12 cellular contexts compared by ENCODE assay signal in genomic region chr10:28530751-28531150, GRCh38. TPM values are rescaled to one million over a fixed set of nuclear protein-coding genes. Genes with fewer than 3 reads are reported as not detected.
DNase-seq lines count a peak whose midpoint lies in the region; ATAC-seq and TF ChIP-seq lines count a peak whose summit lies in the region.
"Had no signal": no experiment of that assay in that cellular context is flagged by ENCODE, and none has a peak within 500 bp of the region (broad histone marks: within the 10 kb centered on the region; RNA-seq: fewer than 3 reads in every experiment).

No MANE protein-coding gene starts in this region.

- H3K79me2 ChIP-seq in Loucy (ENCODE audit: insufficient read depth, low read length) (peaks cover 46% of the 10 kb centered on the region), osteoblast (ENCODE audit: insufficient read depth, low read length) (peaks cover 92% of the 10 kb centered on the region)

- no peak overlapping the region for H2BK120ac ChIP-seq in neuronal stem cell (ENCODE audit: low read depth, low read length)

- peaks cover 51% of the 10 kb centered on the region for H3K36me3 Mint-ChIP-seq in activated CD4-positive, alpha-beta T cell treated with anti-CD3 and anti-CD28 coated beads, Interleukin-2, amount 10 ng/mL, durations not matched to agents 7 days and 5 days (ENCODE audit: low read depth)
- H3K36me3 Mint-ChIP-seq in central memory CD8-positive, alpha-beta T cell (ENCODE audit: insufficient read depth) = peaks cover 34% of the 10 kb centered on the region

- H3K4me1 Mint-ChIP-seq in activated CD4-positive, alpha-beta T cell treated with anti-CD3 and anti-CD28 coated beads, Interleukin-2, amount 10 ng/mL, durations not matched to agents 7 days and 5 days = peaks cover 39% of the 10 kb centered on the region
- peaks cover 58% of the 10 kb centered on the region for H3K4me1 Mint-ChIP-seq in central memory CD8-positive, alpha-beta T cell

- peak overlapping the region; percentile 33 for H3K27ac Mint-ChIP-seq in activated CD4-positive, alpha-beta T cell treated with anti-CD3 and anti-CD28 coated beads, Interleukin-2, amount 10 ng/mL, durations not matched to agents 7 days and 5 days
- peak overlapping the region; percentile 100 for H3K27ac Mint-ChIP-seq in central memory CD8-positive, alpha-beta T cell (ENCODE audit: low read depth)

- H2AFZ ChIP-seq in Loucy (ENCODE audit: low read length) (no peak overlapping the region), osteoblast (ENCODE audit: low read length) (no peak overlapping the region), neuronal stem cell (ENCODE audit: low read length) (no peak overlapping the region)

- no peaks in the 10 kb centered on the region for H3K9me2 ChIP-seq in Loucy (replicated peaks; ENCODE audit: low read depth, low read length)

- H2BK15ac ChIP-seq in neuronal stem cell (ENCODE audit: low read length) = no peak overlapping the region

- no peak for DNase-seq in activated CD4-positive, alpha-beta T cell treated with anti-CD3 and anti-CD28 coated beads, Interleukin-2, amount 10 ng/mL, durations not matched to agents 7 days and 5 days
- no peak for DNase-seq in activated CD4-positive, alpha-beta T cell treated with anti-CD3 and anti-CD28 coated beads, Interleukin-2, amount 50 U/mL, for 48 hours
- no peak for DNase-seq in central memory CD8-positive, alpha-beta T cell (ENCODE audit: low spot score in 2 of 2)
- DNase-seq in osteoblast (ENCODE audit: insufficient read length, low spot score, missing footprints) (peak; percentile 75), AG08395 (ENCODE audit: low spot score) (no peak), neuronal stem cell (ENCODE audit: low spot score) (no peak), Right ventricle myocardium inferior (ENCODE audit: missing footprints) (no peak)
- DNase-seq: activated CD4-positive, alpha-beta T cell treated with anti-CD3 and anti-CD28 coated beads for 1 hour; brain microvascular endothelial cell; foreskin keratinocyte; NCI-H1930 had no signal

- no peak overlapping the region for H2BK5ac ChIP-seq in neuronal stem cell (ENCODE audit: low read length)

- peak overlapping the region; percentile 100 for H3K4me3 ChIP-seq in Loucy (ENCODE audit: low read length, poor library complexity, severe bottlenecking)
- H3K4me3 ChIP-seq in osteoblast (ENCODE audit: insufficient read depth, low read length) = no peak overlapping the region
- no peak overlapping the region for H3K4me3 ChIP-seq in neuronal stem cell (ENCODE audit: low read length in 2 of 2)

- no peak overlapping the region for H3K27ac ChIP-seq in osteoblast (ENCODE audit: low read depth, low read length)
- H3K27ac ChIP-seq in neuronal stem cell (replicated peaks; ENCODE audit: low read length) = no peak overlapping the region
- H3K27ac ChIP-seq: brain microvascular endothelial cell had no signal

- no peak for ATAC-seq in central memory CD8-positive, alpha-beta T cell (replicated peaks; ENCODE audit: extremely low read depth, poor library complexity, severe bottlenecking)
- no peak for ATAC-seq in Right ventricle myocardium inferior
- ATAC-seq: foreskin keratinocyte had no signal

- CTCF ChIA-PET in activated CD4-positive, alpha-beta T cell treated with anti-CD3 and anti-CD28 coated beads, Interleukin-2, amount 10 ng/mL, durations not matched to agents 7 days and 5 days (lab: Charles Lee) = no interaction called here

- H3K14ac ChIP-seq in neuronal stem cell (ENCODE audit: low read length) = no peak overlapping the region

- H3K36me3 ChIP-seq in Loucy (ENCODE audit: insufficient read depth, low read length) (peaks cover 7% of the 10 kb centered on the region; the same call in 1 of the 2 replicates), osteoblast (ENCODE audit: insufficient read depth, low read length) (peaks cover 6% of the 10 kb centered on the region), neuronal stem cell (replicated peaks in 1 of 2; ENCODE audit: control insufficient read depth in 2 of 2, insufficient read depth in 2 of 2, low read length in 2 of 2) (peaks cover 3 to 38% of the 10 kb centered on the region in 2 donors)

- H3K9ac ChIP-seq in Loucy (ENCODE audit: low read depth, low read length, poor library complexity, severe bottlenecking) (peak overlapping the region; percentile 86), neuronal stem cell (ENCODE audit: low read depth, low read length, poor library complexity) (no peak overlapping the region)

- no peak overlapping the region for H3K23ac ChIP-seq in neuronal stem cell (ENCODE audit: low read depth, low read length, poor library complexity)

- POLR2A ChIA-PET in activated CD4-positive, alpha-beta T cell treated with anti-CD3 and anti-CD28 coated beads, Interleukin-2, amount 10 ng/mL, durations not matched to agents 7 days and 5 days (lab: Charles Lee) = no interaction called here

- H4K20me1 ChIP-seq in Loucy (ENCODE audit: insufficient read depth, low read length, poor library complexity, severe bottlenecking) = peaks cover 21% of the 10 kb centered on the region
- H4K20me1 ChIP-seq in osteoblast (ENCODE audit: insufficient read depth, low read length) = peaks cover 23% of the 10 kb centered on the region

- no peak overlapping the region for H3K18ac ChIP-seq in neuronal stem cell (ENCODE audit: low read length)

- no peak overlapping the region for H3K4ac ChIP-seq in neuronal stem cell (ENCODE audit: low read length)

- intact Hi-C loops in Right ventricle myocardium inferior (cut with DNase I) = loop anchor here (5.0 kb wide), 3 partner anchors 98 to 1288 kb away; partner anchors contain the start of genes ACBD5 and BAMBI

- WGBS in neuronal stem cell (ENCODE audit: extremely low coverage in 2 of 2, insufficient read length in 2 of 2, insufficient replicate concordance in 1 of 2), 2 donors = no CpG with 5 or more reads among the region's 3 CpGs

- H3K9me3 Mint-ChIP-seq in activated CD4-positive, alpha-beta T cell treated with anti-CD3 and anti-CD28 coated beads, Interleukin-2, amount 10 ng/mL, durations not matched to agents 7 days and 5 days = peaks cover 7% of the 10 kb centered on the region
- H3K9me3 Mint-ChIP-seq in central memory CD8-positive, alpha-beta T cell = no peaks in the 10 kb centered on the region

- H3K27me3 ChIP-seq in Loucy (ENCODE audit: insufficient read depth, low read length, poor library complexity, severe bottlenecking) (no peaks in the 10 kb centered on the region), osteoblast (ENCODE audit: insufficient read depth, low read length) (no peaks in the 10 kb centered on the region), neuronal stem cell (ENCODE audit: control insufficient read depth in 3 of 3, insufficient read depth in 3 of 3, low read depth in 1 of 3, low read length in 3 of 3) (no peaks in the 10 kb centered on the region)
- H3K27me3 ChIP-seq: brain microvascular endothelial cell, foreskin keratinocyte had no signal

- H3K79me1 ChIP-seq in neuronal stem cell (ENCODE audit: low read depth, low read length) = no peaks in the 10 kb centered on the region

- TF ChIP-seq CTCF in Loucy (conservative IDR thresholded peaks at IDR 0.05; ENCODE audit: low read length) = no peak
- TF ChIP-seq CTCF in osteoblast (IDR thresholded peaks at IDR 0.05; ENCODE audit: extremely low read depth, low read depth, low read length) = no peak

- no peak overlapping the region for H4K8ac ChIP-seq in neuronal stem cell (ENCODE audit: low read depth, low read length)

- H3K9me3 ChIP-seq in Loucy (ENCODE audit: insufficient read depth, low read depth, low read length) (no peaks in the 10 kb centered on the region), osteoblast (ENCODE audit: low read depth, low read length) (no peaks in the 10 kb centered on the region), neuronal stem cell (replicated peaks in 1 of 2; ENCODE audit: control insufficient read depth in 2 of 2, insufficient read depth in 1 of 2, low read depth in 1 of 2, low read length in 2 of 2) (peaks cover 0 to 4% of the 10 kb centered on the region in 2 donors)

- H3K4me1 ChIP-seq in Loucy (ENCODE audit: insufficient read depth, low read length, poor library complexity, severe bottlenecking) = peaks cover 34% of the 10 kb centered on the region
- H3K4me1 ChIP-seq in osteoblast (ENCODE audit: insufficient read depth, low read length) = peaks cover 15% of the 10 kb centered on the region
- H3K4me1 ChIP-seq in neuronal stem cell (ENCODE audit: control insufficient read depth in 2 of 2, insufficient read depth in 1 of 2, low read depth in 1 of 2, low read length in 2 of 2) = peaks cover 3 to 4% of the 10 kb centered on the region in 2 donors

- peak overlapping the region; percentile 97 for H3K4me3 Mint-ChIP-seq in activated CD4-positive, alpha-beta T cell treated with anti-CD3 and anti-CD28 coated beads, Interleukin-2, amount 10 ng/mL, durations not matched to agents 7 days and 5 days
- peak overlapping the region; percentile 45 for H3K4me3 Mint-ChIP-seq in central memory CD8-positive, alpha-beta T cell

- H4K91ac ChIP-seq in neuronal stem cell (ENCODE audit: low read depth, low read length, poor library complexity) = no peak overlapping the region

- no peak overlapping the region for H2BK12ac ChIP-seq in neuronal stem cell (ENCODE audit: low read length)

- no peaks in the 10 kb centered on the region for H3K27me3 Mint-ChIP-seq in activated CD4-positive, alpha-beta T cell treated with anti-CD3 and anti-CD28 coated beads, Interleukin-2, amount 10 ng/mL, durations not matched to agents 7 days and 5 days
- H3K27me3 Mint-ChIP-seq in central memory CD8-positive, alpha-beta T cell = no peaks in the 10 kb centered on the region

- H3K4me2 ChIP-seq in Loucy (ENCODE audit: low read depth, low read length, poor library complexity, severe bottlenecking) (peak overlapping the region; percentile 80), osteoblast (ENCODE audit: insufficient read depth, low read length) (peak overlapping the region; percentile 88), neuronal stem cell (ENCODE audit: insufficient read depth, low read length, poor library complexity, severe bottlenecking) (no peak overlapping the region)

- no peaks in the 10 kb centered on the region for H3F3A ChIP-seq in Loucy (ENCODE audit: low read depth)

- H2AK5ac ChIP-seq in neuronal stem cell (ENCODE audit: low read depth, low read length) = no peak overlapping the region

RNA-seq across cellular contexts. Expression of gene WAC, which starts 2.2 kb away (rescaled TPM):
- 100 to 1,000 TPM; 126 to 145 TPM for total RNA-seq in activated CD4-positive, alpha-beta T cell treated with anti-CD3 and anti-CD28 coated beads, Interleukin-2, amount 10 ng/mL, durations not matched to agents 7 days and 5 days
- total RNA-seq in osteoblast (77.1 and 93.4 TPM in 2 replicates), Right ventricle myocardium inferior (100 TPM)
- 150 TPM for polyA plus RNA-seq in neuronal stem cell (2013, experiment 1 of 2)
- polyA plus RNA-seq in neuronal stem cell (2013, experiment 2 of 2) = 162 TPM
